Comparison of ENCODE assay signal across 26 cellular contexts in the genomic region with DNA sequence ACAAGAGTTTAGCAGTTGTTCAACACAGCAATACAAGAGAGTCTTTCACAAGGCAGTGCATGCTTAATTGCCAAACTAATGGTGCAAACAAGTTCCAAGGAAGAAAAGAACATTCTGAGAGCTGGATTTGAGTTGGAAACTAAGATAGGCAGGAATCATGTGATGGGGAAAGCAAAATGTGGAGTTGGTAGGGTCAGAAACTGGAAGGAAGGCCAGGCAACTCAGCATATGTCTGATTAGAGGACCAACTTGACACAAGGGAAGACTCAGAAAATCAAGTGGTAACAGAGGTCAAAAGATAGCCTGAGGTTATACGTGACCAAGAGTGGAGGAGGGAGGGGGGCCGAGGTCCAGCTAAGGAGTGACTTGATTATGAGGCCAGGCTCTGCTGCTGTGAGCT.
DNase-seq lines count a peak whose midpoint lies in the region; ATAC-seq, FAIRE-seq and TF ChIP-seq lines count a peak whose summit lies in the region.
"Had no signal": no experiment of that assay in that cellular context is flagged by ENCODE, and none has a peak within 500 bp of the region (broad histone marks: within the 10 kb centered on the region; RNA-seq: fewer than 3 reads in every experiment).

No MANE protein-coding gene starts in this region.

- no peaks in the 10 kb centered on the region for H3K79me2 ChIP-seq in K562 (ENCODE audit: control insufficient read depth, insufficient read depth, low read length)

- H3K23ac ChIP-seq in IMR-90 (ENCODE audit: low read depth, low read length) = 0 out of 2 replicates have a peak overlapping the region, but pooled peaks have one; percentile 35

- peaks cover 30 to 49% of the 10 kb centered on the region in 2 experiments for H3K79me1 ChIP-seq in IMR-90 (ENCODE audit: low read depth in 1 of 2, low read length in 2 of 2)

- H3K9me1 ChIP-seq in IMR-90 (ENCODE audit: insufficient read depth, low read length) = peaks cover 3% of the 10 kb centered on the region; the same call in 1 of the 2 replicates
- H3K9me1 ChIP-seq in K562 (ENCODE audit: control insufficient read depth, insufficient read depth, low read length) = no peaks in the 10 kb centered on the region

- CTCF ChIA-PET in IMR-90 (lab: Yijun Ruan, JAX) = no interaction called here
- CTCF ChIA-PET in K562 (lab: Yijun Ruan, JAX; ENCODE audit: low intra/inter-chr PET ratio) = no interaction called here

- H4K20me1 ChIP-seq in IMR-90 (ENCODE audit: insufficient read depth, low read length) (no peaks in the 10 kb centered on the region; the same call in 1 of the 2 replicates), K562 (replicated peaks; ENCODE audit: control insufficient read depth, insufficient read depth, low read length) (no peaks in the 10 kb centered on the region)

- no peaks in the 10 kb centered on the region for H3K9me3 ChIP-seq in IMR-90 (ENCODE audit: control insufficient read depth, insufficient read depth, low read length)
- H3K9me3 ChIP-seq in K562 (replicated peaks; ENCODE audit: control insufficient read depth, insufficient read depth, low read depth, low read length) = no peaks in the 10 kb centered on the region
- H3K9me3 ChIP-seq: breast epithelium, gastroesophageal sphincter had no signal

- H2BK5ac ChIP-seq in IMR-90 (ENCODE audit: low read depth, low read length, poor library complexity, severe bottlenecking) = no peak overlapping the region

- no peak overlapping the region for H2BK20ac ChIP-seq in IMR-90 (ENCODE audit: low read depth, low read length)

- no peak overlapping the region for H3K14ac ChIP-seq in IMR-90 (replicated peaks; ENCODE audit: low read depth, low read length)

- ATAC-seq in IMR-90 (ENCODE audit: low read depth) (no peak), K562 (peak; percentile 70), HG03460 (IDR thresholded peaks at IDR 0.05; ENCODE audit: unreplicated experiment) (no peak), GM18861 (IDR thresholded peaks at IDR 0.05; ENCODE audit: unreplicated experiment) (no peak), HG03280 (IDR thresholded peaks at IDR 0.05; ENCODE audit: unreplicated experiment) (no peak)
- ATAC-seq: activated CD8-positive, alpha-beta memory T cell treated with anti-CD3 and anti-CD28 coated beads, Interleukin-2, amount 10 ng/mL, durations not matched to agents 7 days and 5 days; activated naive CD8-positive, alpha-beta T cell treated with anti-CD3 and anti-CD28 coated beads, Interleukin-2, amount 50 U/mL, for 24 hours; gastroesophageal sphincter; PC-3; SK-N-SH treated with all-trans-retinoic acid at 6 μM for 48 hours had no signal

- H3K36me3 ChIP-seq in IMR-90 (ENCODE audit: control insufficient read depth, insufficient read depth, low read length) (peaks cover 3% of the 10 kb centered on the region), K562 (ENCODE audit: control insufficient read depth, insufficient read depth, low read length) (no peaks in the 10 kb centered on the region)
- H3K36me3 ChIP-seq: breast epithelium had no signal

- no peak overlapping the region for H4K91ac ChIP-seq in IMR-90 (ENCODE audit: insufficient read depth, low read depth, low read length)

- H3K9ac ChIP-seq in IMR-90 (ENCODE audit: low read depth, low read length) (no peak overlapping the region), K562 (ENCODE audit: insufficient read depth in 1 of 2, low read depth in 2 of 2, low read length in 2 of 2) (no peak overlapping the region)

- peak; percentile 54 for FAIRE-seq in K562 (lab: Jason Lieb, UNC)
- FAIRE-seq: D721Med had no signal

- no peak overlapping the region for H2AFZ ChIP-seq in IMR-90 (replicated peaks; ENCODE audit: low read length, poor library complexity)
- H2AFZ ChIP-seq in K562 (ENCODE audit: low read depth, low read length) = no peak overlapping the region

- no peaks in the 10 kb centered on the region for H3K36me3 Mint-ChIP-seq in osteocyte (ENCODE audit: unreplicated experiment)
- H3K36me3 Mint-ChIP-seq: activated CD8-positive, alpha-beta memory T cell treated with anti-CD3 and anti-CD28 coated beads, Interleukin-2, amount 10 ng/mL, durations not matched to agents 7 days and 5 days had no signal

- BruUV-seq in IMR-90 (replicated peaks; lab: Mats Ljungman, UMichigan) (no TSS peak), K562 (replicated peaks; lab: Mats Ljungman, UMichigan) (no TSS peak)

- peaks cover 37% of the 10 kb centered on the region for H3K4me1 Mint-ChIP-seq in osteocyte (ENCODE audit: unreplicated experiment)
- H3K4me1 Mint-ChIP-seq: activated CD8-positive, alpha-beta memory T cell treated with anti-CD3 and anti-CD28 coated beads, Interleukin-2, amount 10 ng/mL, durations not matched to agents 7 days and 5 days; activated naive CD8-positive, alpha-beta T cell treated with anti-CD3 and anti-CD28 coated beads, Interleukin-2, amount 50 U/mL, for 24 hours had no signal

- no peak overlapping the region for H2BK15ac ChIP-seq in IMR-90 (ENCODE audit: low read depth, low read length)

- no peaks in the 10 kb centered on the region for H3K27me3 ChIP-seq in IMR-90 (ENCODE audit: control insufficient read depth, insufficient read depth, low read length)
- H3K27me3 ChIP-seq in K562 (ENCODE audit: control insufficient read depth in 2 of 2, insufficient read depth in 2 of 2, low read length in 2 of 2) = no peaks in the 10 kb centered on the region
- H3K27me3 ChIP-seq: breast epithelium, gastroesophageal sphincter had no signal

- intact Hi-C loops in IMR-90 (cut with micrococcal nuclease) (no loop called here), K562 (cut with micrococcal nuclease) (no loop called here)

- in situ Hi-C loops in IMR-90 (cut with MboI; ENCODE audit: low sequenced_read_pairs) = no loop called here
- in situ Hi-C loops in K562 (cut with MboI) = no loop called here

- H4K5ac ChIP-seq in IMR-90 (ENCODE audit: low read depth, low read length) = peak overlapping the region; percentile 35; the same call in 1 of the 2 replicates

- no peak overlapping the region for H2BK120ac ChIP-seq in IMR-90 (ENCODE audit: low read depth, low read length)

- no peak for TF ChIP-seq POLR2A in IMR-90 (IDR thresholded peaks at IDR 0.05; ENCODE audit: low read depth, low read length)
- TF ChIP-seq POLR2A in K562 (conservative IDR thresholded peaks at IDR 0.05) = no peak

- H3K4me2 ChIP-seq in IMR-90 (ENCODE audit: low read depth, low read length) = no peak overlapping the region
- no peak overlapping the region for H3K4me2 ChIP-seq in K562 (ENCODE audit: insufficient read depth, low read length)

- no peak overlapping the region; a peak in 1 of 4 replicates for H4K8ac ChIP-seq in IMR-90 (ENCODE audit: low read depth in 2 of 2, low read length in 2 of 2)

- no peak overlapping the region for H3K4ac ChIP-seq in IMR-90 (ENCODE audit: low read depth, low read length)

- peak overlapping the region; percentile 10; the same call in 1 of the 2 replicates for H2AK5ac ChIP-seq in IMR-90 (ENCODE audit: low read depth, low read length)

- H3K27ac ChIP-seq in IMR-90 (ENCODE audit: insufficient read depth, low read length) (no peak overlapping the region), K562 (ENCODE audit: extremely low read depth, low read depth, low read length) (no peak overlapping the region)
- H3K27ac ChIP-seq: breast epithelium, skin epidermis had no signal

- no peaks in the 10 kb centered on the region for H3K9me3 Mint-ChIP-seq in osteocyte (ENCODE audit: unreplicated experiment)
- H3K9me3 Mint-ChIP-seq: activated naive CD8-positive, alpha-beta T cell treated with anti-CD3 and anti-CD28 coated beads, Interleukin-2, amount 50 U/mL, for 24 hours; activated T-helper 2 cell treated with anti-CD3 and anti-CD28 coated beads, Interferon-gamma antibody, Interleukin-2, Interleukin-4, amounts not matched to agents 10 μg/mL and 5 μg/mL and 100 μg/mL, durations not matched to agents 14 hours and 24 hours and 36 hours had no signal

- peak overlapping the region; percentile 77 for H3K18ac ChIP-seq in IMR-90 (ENCODE audit: low read depth, low read length)

- no peak for TF ChIP-seq RAD21 in IMR-90 (IDR thresholded peaks at IDR 0.05; ENCODE audit: low read length)
- TF ChIP-seq RAD21 in K562 (CRISPR knock-in tag; conservative IDR thresholded peaks at IDR 0.05 in 1 of 2, IDR thresholded peaks at IDR 0.05 in 1 of 2) = no peak

- no CpG with 5 or more reads among the region's 2 CpGs for WGBS in IMR-90 (ENCODE audit: extremely low coverage in 2 of 2, insufficient read length in 1 of 2), 2 experiments
- WGBS in K562 (ENCODE audit: insufficient coverage, low coverage, missing lambda C conversion rate) = 5% methylated on average over 2 of the region's 2 CpGs

- H3K56ac ChIP-seq in IMR-90 (ENCODE audit: extremely low read depth, insufficient read depth, low read length) = no peak overlapping the region

- no peaks in the 10 kb centered on the region for H3K27me3 Mint-ChIP-seq in osteocyte (ENCODE audit: unreplicated experiment)
- H3K27me3 Mint-ChIP-seq: activated CD8-positive, alpha-beta memory T cell treated with anti-CD3 and anti-CD28 coated beads, Interleukin-2, amount 10 ng/mL, durations not matched to agents 7 days and 5 days; activated naive CD8-positive, alpha-beta T cell treated with anti-CD3 and anti-CD28 coated beads, Interleukin-2, amount 50 U/mL, for 24 hours; naive B cell had no signal

- dilution Hi-C loops in IMR-90 (cut with HindIII; ENCODE audit: low sequenced_read_pairs, unreplicated experiment) = no loop called here

- H3K27ac Mint-ChIP-seq in osteocyte (ENCODE audit: unreplicated experiment) = peak overlapping the region; percentile 3
- H3K27ac Mint-ChIP-seq: activated CD8-positive, alpha-beta memory T cell treated with anti-CD3 and anti-CD28 coated beads, Interleukin-2, amount 10 ng/mL, durations not matched to agents 7 days and 5 days; activated naive CD8-positive, alpha-beta T cell treated with anti-CD3 and anti-CD28 coated beads, Interleukin-2, amount 50 U/mL, for 24 hours; activated T-helper 2 cell treated with anti-CD3 and anti-CD28 coated beads, Interferon-gamma antibody, Interleukin-2, Interleukin-4, amounts not matched to agents 10 μg/mL and 5 μg/mL and 100 μg/mL, durations not matched to agents 14 hours and 24 hours and 36 hours had no signal

- H3K4me3 ChIP-seq in IMR-90 (ENCODE audit: insufficient read depth, low read depth, low read length) = no peak overlapping the region
- H3K4me3 ChIP-seq in K562 = no peak overlapping the region
- H3K4me3 ChIP-seq: breast epithelium, gastroesophageal sphincter, skin epidermis had no signal

- POLR2A ChIA-PET in IMR-90 (lab: Charles Lee; ENCODE audit: unreplicated experiment) = no interaction called here
- POLR2A ChIA-PET in K562 (lab: Yijun Ruan, JAX) = interaction anchor here (1.4 kb wide), 1 partner anchor 12 kb away, joined by 4 read pairs; no protein-coding TSS in a partner anchor

- no peak overlapping the region for H2AK9ac ChIP-seq in IMR-90 (replicated peaks; ENCODE audit: low read depth, low read length, poor library complexity)

- H3K4me1 ChIP-seq in IMR-90 (ENCODE audit: control insufficient read depth, insufficient read depth, low read length) (peaks cover 5% of the 10 kb centered on the region), K562 (replicated peaks in 1 of 2; ENCODE audit: control insufficient read depth in 2 of 2, insufficient read depth in 2 of 2, low read length in 2 of 2) (peaks cover 0 to 3% of the 10 kb centered on the region in 2 experiments; a peak in 1 of 5 replicates)

- no peak overlapping the region for H3K4me3 Mint-ChIP-seq in osteocyte (ENCODE audit: unreplicated experiment)
- H3K4me3 Mint-ChIP-seq: activated CD8-positive, alpha-beta memory T cell treated with anti-CD3 and anti-CD28 coated beads, Interleukin-2, amount 10 ng/mL, durations not matched to agents 7 days and 5 days; activated naive CD8-positive, alpha-beta T cell treated with anti-CD3 and anti-CD28 coated beads, Interleukin-2, amount 50 U/mL, for 24 hours; naive B cell had no signal

- TF ChIP-seq CTCF in IMR-90 (conservative IDR thresholded peaks at IDR 0.05; ENCODE audit: low read depth, low read length) (no peak), K562 (IDR thresholded peaks at IDR 0.05 in 2 of 3, conservative IDR thresholded peaks at IDR 0.05 in 1 of 3; ENCODE audit: insufficient read depth in 2 of 3, low read depth in 1 of 3, low read length in 3 of 3) (no peak), osteocyte (IDR thresholded peaks at IDR 0.05) (no peak)

- no peak for TF ChIP-seq EP300 in K562 (IDR thresholded peaks at IDR 0.05; ENCODE audit: low read length)

- no peak for DNase-seq in IMR-90
- peak in 1 of 4 experiments; percentile 30 for DNase-seq in K562 (ENCODE audit: extremely low read depth in 1 of 4, low spot score in 3 of 4)
- peak; percentile 68 for DNase-seq in islet precursor cell
- no peak for DNase-seq in osteocyte (ENCODE audit: extremely low spot score, unreplicated experiment)
- no peak for DNase-seq in SKM-1 treated with dmso at 0.1 percent for 144 hours (lab: John Stamatoyannopoulos, UW; ENCODE audit: unreplicated experiment)
- DNase-seq: ACHN; activated CD8-positive, alpha-beta memory T cell treated with anti-CD3 and anti-CD28 coated beads, Interleukin-2, amount 10 ng/mL, durations not matched to agents 7 days and 5 days; activated naive CD8-positive, alpha-beta T cell treated with anti-CD3 and anti-CD28 coated beads, Interleukin-2, amount 50 U/mL, for 24 hours; erythroblast; H7; naive B cell; NCI-H1417 treated with DMSO at 0.1 percent for 48 hours; NCI-H774; PC-3; posterior cingulate gyrus; stimulated activated CD4-positive, alpha-beta T cell treated with anti-CD3 and anti-CD28 coated beads, Interleukin-4, amount 100 ng/mL, for 4 hours; T1000 had no signal
